Comparison of ENCODE assay signal across 19 cellular contexts in genomic region chr1:1246230-1246600, GRCh38. TPM values are rescaled to one million over a fixed set of nuclear protein-coding genes. Genes with fewer than 3 reads are reported as not detected.
"Had no signal": no experiment of that assay in that cellular context is flagged by ENCODE, and none has a peak within 500 bp of the region (broad histone marks: within the 10 kb centered on the region; RNA-seq: fewer than 3 reads in every experiment).

No MANE protein-coding gene starts in this region.

- H3K27ac ChIP-seq: colonic mucosa, epithelial cell of prostate, gastroesophageal sphincter, lower lobe of right lung, psoas muscle had no signal

- H3K36me3 Mint-ChIP-seq: naive thymus-derived CD8-positive, alpha-beta T cell had no signal

- H3K27ac Mint-ChIP-seq: activated CD8-positive, alpha-beta T cell treated with anti-CD3 and anti-CD28 coated beads, Interleukin-2, amount 10 ng/mL, durations not matched to agents 7 days and 5 days; activated naive CD4-positive, alpha-beta T cell treated with anti-CD3 and anti-CD28 coated beads for 36 hours; naive thymus-derived CD8-positive, alpha-beta T cell; T-helper 1 cell treated with Interleukin-12 subunit alpha and Interleukin-12 subunit beta and Interleukin-4 antibody, amounts not matched to agents 30 μg/mL and 1 μg/mL, for 36 hours had no signal

- H3K4me1 ChIP-seq: colonic mucosa, lower lobe of right lung, psoas muscle had no signal

- DNase-seq: activated CD4-positive, alpha-beta T cell treated with anti-CD3 and anti-CD28 coated beads for 48 hours; activated CD8-positive, alpha-beta memory T cell treated with anti-CD3 and anti-CD28 coated beads, Interleukin-2, amount 50 U/mL, for 48 hours; activated CD8-positive, alpha-beta T cell treated with anti-CD3 and anti-CD28 coated beads, Interleukin-2, amount 10 ng/mL, durations not matched to agents 7 days and 5 days; activated naive CD4-positive, alpha-beta T cell treated with anti-CD3 and anti-CD28 coated beads for 36 hours; caudate nucleus; colonic mucosa; effector memory CD4-positive, alpha-beta T cell; kidney glomerular epithelial cell; lower lobe of right lung; mucosa of descending colon; naive thymus-derived CD8-positive, alpha-beta T cell; nucleus accumbens; stimulated activated CD4-positive, alpha-beta T cell treated with anti-CD3 and anti-CD28 coated beads, Interleukin-2, amount 100 ng/mL, for 24 hours; stimulated activated naive CD8-positive, alpha-beta T cell treated with anti-CD3 and anti-CD28 coated beads, Interleukin-15, Interleukin-2, amounts not matched to agents 100 U/mL and 50 U/mL, for 24 hours had no signal

- H3K4me3 Mint-ChIP-seq: activated CD8-positive, alpha-beta T cell treated with anti-CD3 and anti-CD28 coated beads, Interleukin-2, amount 10 ng/mL, durations not matched to agents 7 days and 5 days; activated naive CD4-positive, alpha-beta T cell treated with anti-CD3 and anti-CD28 coated beads for 36 hours; T-helper 1 cell treated with Interleukin-12 subunit alpha and Interleukin-12 subunit beta and Interleukin-4 antibody, amounts not matched to agents 30 μg/mL and 1 μg/mL, for 36 hours had no signal

- H3K4me3 ChIP-seq: colonic mucosa, lower lobe of right lung, mucosa of descending colon, psoas muscle had no signal

- H3K9me3 ChIP-seq: colonic mucosa, gastroesophageal sphincter, lower lobe of right lung, mucosa of descending colon, psoas muscle had no signal

- H3K9me3 Mint-ChIP-seq: activated naive CD4-positive, alpha-beta T cell treated with anti-CD3 and anti-CD28 coated beads for 36 hours; naive thymus-derived CD8-positive, alpha-beta T cell; T-helper 1 cell treated with Interleukin-12 subunit alpha and Interleukin-12 subunit beta and Interleukin-4 antibody, amounts not matched to agents 30 μg/mL and 1 μg/mL, for 36 hours had no signal

- H3K36me3 ChIP-seq: colonic mucosa, lower lobe of right lung had no signal

RNA-seq across cellular contexts. Expression of gene TNFRSF4, which starts 32.3 kb away (rescaled TPM):
- total RNA-seq: temporal lobe had no signal
